In the genomic region with DNA sequence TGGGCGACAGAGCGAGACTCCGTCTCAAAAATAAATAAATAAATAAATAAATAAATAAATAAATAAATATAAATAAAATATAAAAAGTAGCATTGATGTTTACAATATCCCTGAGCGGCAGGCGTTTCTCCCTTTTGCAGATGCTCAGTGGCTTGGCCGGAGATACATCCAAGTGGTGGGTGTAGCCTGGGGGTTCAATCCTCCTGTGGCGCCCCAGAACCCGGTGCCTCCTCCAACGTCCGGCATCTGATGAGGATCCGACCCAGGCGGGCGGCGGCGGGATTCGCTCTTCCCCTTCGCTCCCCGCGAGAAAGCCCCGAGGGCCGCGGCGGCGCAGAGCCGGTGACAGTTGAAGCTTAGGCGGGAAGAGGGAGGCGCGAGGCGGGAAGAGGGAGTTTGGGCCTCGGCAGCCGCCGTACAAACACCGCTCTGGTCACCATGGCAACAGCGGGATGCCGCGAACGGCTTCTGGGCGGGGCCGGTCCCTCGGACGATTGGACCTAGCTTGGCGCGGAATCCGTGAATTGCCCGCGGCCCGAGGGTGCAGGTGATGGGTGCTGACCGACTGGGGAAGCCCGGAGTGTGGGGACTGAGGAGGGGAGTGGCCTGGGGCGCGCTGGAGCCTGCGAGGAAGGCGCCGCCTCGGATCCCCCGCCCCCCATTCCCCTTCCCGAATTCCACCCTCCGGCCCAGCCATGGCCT, we compare ENCODE assay signal across 1 cellular context.
TF ChIP-seq lines count a peak whose summit lies in the region.

No MANE protein-coding gene starts in this region.

TF ChIP-seq in K562, 482 proteins besides CTCF, POLR2A, EP300 and RAD21 (continued from another document and continues in another):
- peak; percentile 89 for TF ChIP-seq RERE (CRISPR knock-in tag; IDR thresholded peaks at IDR 0.05; ENCODE audit: borderline replicate concordance)
- peak; percentile 61 for TF ChIP-seq RBBP5 (IDR thresholded peaks at IDR 0.05; ENCODE audit: borderline replicate concordance, insufficient read depth, low read length, poor library complexity, severe bottlenecking)
- peak in 1 of 2 experiments; percentile 80; a peak in 1 of 4 replicates for TF ChIP-seq MLX (CRISPR knock-in tag; conservative IDR thresholded peaks at IDR 0.05)
- TF ChIP-seq CBX3 (IDR thresholded peaks at IDR 0.05; ENCODE audit: borderline replicate concordance in 1 of 2, low read length in 2 of 2), result peak in 1 of 2 experiments; percentile 98; a peak in 2 of 3 replicates
- TF ChIP-seq KHSRP (IDR thresholded peaks at IDR 0.05), result no peak
- TF ChIP-seq, protein P1, sequence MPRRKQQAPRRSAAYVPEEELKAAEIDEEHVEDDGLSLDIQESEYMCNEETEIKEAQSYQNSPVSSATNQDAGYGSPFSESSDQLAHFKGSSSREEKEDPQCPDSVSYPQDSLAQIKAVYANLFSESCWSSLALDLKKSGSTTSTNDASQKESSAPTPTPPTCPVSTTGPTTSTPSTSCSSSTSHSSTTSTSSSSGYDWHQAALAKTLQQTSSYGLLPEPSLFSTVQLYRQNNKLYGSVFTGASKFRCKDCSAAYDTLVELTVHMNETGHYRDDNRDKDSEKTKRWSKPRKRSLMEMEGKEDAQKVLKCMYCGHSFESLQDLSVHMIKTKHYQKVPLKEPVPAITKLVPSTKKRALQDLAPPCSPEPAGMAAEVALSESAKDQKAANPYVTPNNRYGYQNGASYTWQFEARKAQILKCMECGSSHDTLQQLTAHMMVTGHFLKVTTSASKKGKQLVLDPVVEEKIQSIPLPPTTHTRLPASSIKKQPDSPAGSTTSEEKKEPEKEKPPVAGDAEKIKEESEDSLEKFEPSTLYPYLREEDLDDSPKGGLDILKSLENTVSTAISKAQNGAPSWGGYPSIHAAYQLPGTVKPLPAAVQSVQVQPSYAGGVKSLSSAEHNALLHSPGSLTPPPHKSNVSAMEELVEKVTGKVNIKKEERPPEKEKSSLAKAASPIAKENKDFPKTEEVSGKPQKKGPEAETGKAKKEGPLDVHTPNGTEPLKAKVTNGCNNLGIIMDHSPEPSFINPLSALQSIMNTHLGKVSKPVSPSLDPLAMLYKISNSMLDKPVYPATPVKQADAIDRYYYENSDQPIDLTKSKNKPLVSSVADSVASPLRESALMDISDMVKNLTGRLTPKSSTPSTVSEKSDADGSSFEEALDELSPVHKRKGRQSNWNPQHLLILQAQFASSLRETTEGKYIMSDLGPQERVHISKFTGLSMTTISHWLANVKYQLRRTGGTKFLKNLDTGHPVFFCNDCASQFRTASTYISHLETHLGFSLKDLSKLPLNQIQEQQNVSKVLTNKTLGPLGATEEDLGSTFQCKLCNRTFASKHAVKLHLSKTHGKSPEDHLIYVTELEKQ (CRISPR knock-in tag; IDR thresholded peaks at IDR 0.05), result no peak
- peak; percentile 44; the same call in 1 of the 2 replicates for TF ChIP-seq ESRRA (IDR thresholded peaks at IDR 0.05; ENCODE audit: borderline replicate concordance, low read depth)
- TF ChIP-seq ZKSCAN1 (IDR thresholded peaks at IDR 0.05; ENCODE audit: low read depth, low read length), result peak; percentile 54; the same call in 1 of the 2 replicates
- TF ChIP-seq NBN (IDR thresholded peaks at IDR 0.05; ENCODE audit: low read depth), result peak; percentile 53; the same call in 1 of the 2 replicates
- no peak for TF ChIP-seq RFX7 (CRISPR knock-in tag; IDR thresholded peaks at IDR 0.05)
- no peak for TF ChIP-seq ZKSCAN3 (CRISPR knock-in tag; IDR thresholded peaks at IDR 0.05)
- no peak for TF ChIP-seq ZNF707 (CRISPR knock-in tag; conservative IDR thresholded peaks at IDR 0.05)
- TF ChIP-seq CHD2 (IDR thresholded peaks at IDR 0.05; ENCODE audit: low read depth, low read length), result peak; percentile 81
- TF ChIP-seq RFX5 (IDR thresholded peaks at IDR 0.05; ENCODE audit: low read depth, low read length), result no peak
- no peak for TF ChIP-seq ZNF561 (CRISPR knock-in tag; conservative IDR thresholded peaks at IDR 0.05)
- TF ChIP-seq SNAPC5 (CRISPR knock-in tag; IDR thresholded peaks at IDR 0.05), result no peak
- TF ChIP-seq ILF3 (IDR thresholded peaks at IDR 0.05; ENCODE audit: borderline replicate concordance), result no peak
- peak; percentile 86 for TF ChIP-seq ZFX (CRISPR knock-in tag; IDR thresholded peaks at IDR 0.05)
- TF ChIP-seq MTA2 (IDR thresholded peaks at IDR 0.05; ENCODE audit: low read depth), result no peak
- TF ChIP-seq RBM15 (IDR thresholded peaks at IDR 0.05; ENCODE audit: insufficient read depth, low read length), result no peak
- TF ChIP-seq SLC30A9 (CRISPR knock-in tag; IDR thresholded peaks at IDR 0.05), result no peak
- TF ChIP-seq KLF10 (CRISPR knock-in tag; IDR thresholded peaks at IDR 0.05), result no peak
- no peak for TF ChIP-seq MAFK (IDR thresholded peaks at IDR 0.05; ENCODE audit: low read length)
- TF ChIP-seq ZNF165 (CRISPR knock-in tag; IDR thresholded peaks at IDR 0.05; ENCODE audit: borderline replicate concordance), result no peak
- peak; percentile 49; the same call in 1 of the 2 replicates for TF ChIP-seq GTF2E2 (tag; IDR thresholded peaks at IDR 0.05)
- TF ChIP-seq ZBTB33 (CRISPR knock-in tag; IDR thresholded peaks at IDR 0.05), result peak; percentile 76
- TF ChIP-seq BACH1 (tag; IDR thresholded peaks at IDR 0.05), result no peak
- TF ChIP-seq THAP12 (CRISPR knock-in tag; IDR thresholded peaks at IDR 0.05), result no peak
- no peak for TF ChIP-seq DDX20 (tag; IDR thresholded peaks at IDR 0.05; ENCODE audit: low read depth)
- TF ChIP-seq, protein P2, sequence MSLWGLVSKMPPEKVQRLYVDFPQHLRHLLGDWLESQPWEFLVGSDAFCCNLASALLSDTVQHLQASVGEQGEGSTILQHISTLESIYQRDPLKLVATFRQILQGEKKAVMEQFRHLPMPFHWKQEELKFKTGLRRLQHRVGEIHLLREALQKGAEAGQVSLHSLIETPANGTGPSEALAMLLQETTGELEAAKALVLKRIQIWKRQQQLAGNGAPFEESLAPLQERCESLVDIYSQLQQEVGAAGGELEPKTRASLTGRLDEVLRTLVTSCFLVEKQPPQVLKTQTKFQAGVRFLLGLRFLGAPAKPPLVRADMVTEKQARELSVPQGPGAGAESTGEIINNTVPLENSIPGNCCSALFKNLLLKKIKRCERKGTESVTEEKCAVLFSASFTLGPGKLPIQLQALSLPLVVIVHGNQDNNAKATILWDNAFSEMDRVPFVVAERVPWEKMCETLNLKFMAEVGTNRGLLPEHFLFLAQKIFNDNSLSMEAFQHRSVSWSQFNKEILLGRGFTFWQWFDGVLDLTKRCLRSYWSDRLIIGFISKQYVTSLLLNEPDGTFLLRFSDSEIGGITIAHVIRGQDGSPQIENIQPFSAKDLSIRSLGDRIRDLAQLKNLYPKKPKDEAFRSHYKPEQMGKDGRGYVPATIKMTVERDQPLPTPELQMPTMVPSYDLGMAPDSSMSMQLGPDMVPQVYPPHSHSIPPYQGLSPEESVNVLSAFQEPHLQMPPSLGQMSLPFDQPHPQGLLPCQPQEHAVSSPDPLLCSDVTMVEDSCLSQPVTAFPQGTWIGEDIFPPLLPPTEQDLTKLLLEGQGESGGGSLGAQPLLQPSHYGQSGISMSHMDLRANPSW (CRISPR knock-in tag; IDR thresholded peaks at IDR 0.05), result 0 out of 2 replicates have a peak, but pooled peaks have one; percentile 50
- no peak for TF ChIP-seq MAFG (tag; conservative IDR thresholded peaks at IDR 0.05)
- peak; percentile 87 for TF ChIP-seq SAP30 (IDR thresholded peaks at IDR 0.05; ENCODE audit: borderline replicate concordance, insufficient read depth, low read depth, low read length, poor library complexity, severe bottlenecking)
- TF ChIP-seq RCOR1 (IDR thresholded peaks at IDR 0.05; ENCODE audit: borderline replicate concordance in 1 of 2, low read depth in 2 of 2, low read length in 2 of 2), result peak; percentile 26 to 91; a peak in 3 of 4 replicates
- no peak for TF ChIP-seq POLR2B (IDR thresholded peaks at IDR 0.05; ENCODE audit: low read depth, partially characterized antibody)
- TF ChIP-seq, protein P3, sequence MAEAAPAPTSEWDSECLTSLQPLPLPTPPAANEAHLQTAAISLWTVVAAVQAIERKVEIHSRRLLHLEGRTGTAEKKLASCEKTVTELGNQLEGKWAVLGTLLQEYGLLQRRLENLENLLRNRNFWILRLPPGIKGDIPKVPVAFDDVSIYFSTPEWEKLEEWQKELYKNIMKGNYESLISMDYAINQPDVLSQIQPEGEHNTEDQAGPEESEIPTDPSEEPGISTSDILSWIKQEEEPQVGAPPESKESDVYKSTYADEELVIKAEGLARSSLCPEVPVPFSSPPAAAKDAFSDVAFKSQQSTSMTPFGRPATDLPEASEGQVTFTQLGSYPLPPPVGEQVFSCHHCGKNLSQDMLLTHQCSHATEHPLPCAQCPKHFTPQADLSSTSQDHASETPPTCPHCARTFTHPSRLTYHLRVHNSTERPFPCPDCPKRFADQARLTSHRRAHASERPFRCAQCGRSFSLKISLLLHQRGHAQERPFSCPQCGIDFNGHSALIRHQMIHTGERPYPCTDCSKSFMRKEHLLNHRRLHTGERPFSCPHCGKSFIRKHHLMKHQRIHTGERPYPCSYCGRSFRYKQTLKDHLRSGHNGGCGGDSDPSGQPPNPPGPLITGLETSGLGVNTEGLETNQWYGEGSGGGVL (CRISPR knock-in tag; IDR thresholded peaks at IDR 0.05), result no peak
- TF ChIP-seq CBX8 (IDR thresholded peaks at IDR 0.05; ENCODE audit: borderline replicate concordance, extremely low read depth, low read depth, low read length, poor library complexity, severe bottlenecking), result no peak
